In the genomic region with DNA sequence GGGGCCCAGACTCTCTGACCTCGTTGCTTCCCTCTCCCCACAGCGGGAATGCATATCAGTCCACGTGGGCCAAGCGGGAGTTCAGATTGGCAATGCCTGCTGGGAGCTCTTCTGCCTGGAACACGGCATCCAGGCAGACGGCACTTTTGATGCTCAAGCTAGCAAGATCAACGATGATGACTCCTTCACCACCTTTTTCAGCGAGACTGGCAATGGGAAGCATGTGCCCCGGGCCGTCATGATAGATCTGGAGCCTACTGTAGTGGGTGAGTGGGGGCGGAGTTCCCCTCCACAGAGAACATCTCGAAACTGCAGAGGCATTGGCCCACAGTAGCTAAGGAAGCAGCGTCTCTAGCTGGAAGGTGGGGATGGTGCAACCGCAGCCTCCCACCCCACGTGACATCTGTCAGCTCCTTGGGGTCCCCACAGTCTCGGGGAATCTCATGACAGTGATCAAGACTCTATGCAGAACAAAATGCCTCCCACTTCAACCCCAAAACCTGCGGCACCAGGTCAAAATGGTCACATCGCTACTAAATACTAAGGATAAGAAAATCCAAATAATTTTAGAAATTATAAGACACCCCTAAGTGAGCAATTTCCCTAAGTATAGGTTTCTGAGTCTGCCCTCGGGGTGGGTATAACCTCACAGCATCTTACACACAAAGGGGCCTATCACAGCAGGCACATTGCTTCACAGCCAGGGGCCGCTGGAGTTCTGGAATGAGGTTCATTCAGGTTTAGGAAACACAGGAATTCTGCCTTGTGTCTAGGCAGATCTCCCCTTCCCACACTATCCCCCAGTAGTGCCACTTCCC, we compare ENCODE assay signal across 25 cellular contexts. TPM values are rescaled to one million over a fixed set of nuclear protein-coding genes. Genes with fewer than 3 reads are reported as not detected.
A peak's percentile ranks its signal among the peaks of the same experiment; 100 is the strongest.
DNase-seq lines count a peak whose midpoint lies in the region; ATAC-seq, FAIRE-seq and TF ChIP-seq lines count a peak whose summit lies in the region.
"Had no signal": no experiment of that assay in that cellular context is flagged by ENCODE, and none has a peak within 500 bp of the region (broad histone marks: within the 10 kb centered on the region; RNA-seq: fewer than 3 reads in every experiment).

No MANE protein-coding gene starts in this region.

- no peak for TF ChIP-seq POLR2A in breast epithelium (IDR thresholded peaks at IDR 0.05)
- TF ChIP-seq POLR2A in GM18505 (IDR thresholded peaks at IDR 0.05; ENCODE audit: borderline replicate concordance, extremely low read depth, insufficient read depth, insufficient read length): no peak

- H3K36me3 ChIP-seq in H7 (replicated peaks; ENCODE audit: control insufficient read depth, insufficient read depth, low read length) (no peaks in the 10 kb centered on the region), astrocyte (ENCODE audit: insufficient read depth, low read length) (no peaks in the 10 kb centered on the region), breast epithelium (no peaks in the 10 kb centered on the region)
- H3K36me3 ChIP-seq: transverse colon had no signal

- no peak overlapping the region for H3K27ac Mint-ChIP-seq in astrocyte (ENCODE audit: unreplicated experiment)
- H3K27ac Mint-ChIP-seq: activated CD4-positive, alpha-beta T cell treated with anti-CD3 and anti-CD28 coated beads, Interleukin-2, amount 10 ng/mL, durations not matched to agents 7 days and 5 days; activated naive CD4-positive, alpha-beta T cell treated with anti-CD3 and anti-CD28 coated beads, Interleukin-2, amount 10 ng/mL, durations not matched to agents 7 days and 5 days; nephron progenitor cell; T-helper 17 cell had no signal

- peak overlapping the region; percentile 40 for H3K4me3 Mint-ChIP-seq in astrocyte (ENCODE audit: unreplicated experiment)
- H3K4me3 Mint-ChIP-seq: activated CD4-positive, alpha-beta T cell treated with anti-CD3 and anti-CD28 coated beads, Interleukin-2, amount 10 ng/mL, durations not matched to agents 7 days and 5 days; activated naive CD4-positive, alpha-beta T cell treated with anti-CD3 and anti-CD28 coated beads, Interleukin-2, amount 10 ng/mL, durations not matched to agents 7 days and 5 days; nephron progenitor cell; T-helper 17 cell had no signal

- H4K20me1 ChIP-seq in astrocyte (ENCODE audit: insufficient read depth, low read length): no peaks in the 10 kb centered on the region

- H3K27ac ChIP-seq in astrocyte (ENCODE audit: low read depth, low read length) (no peak overlapping the region), breast epithelium (no peak overlapping the region)
- H3K27ac ChIP-seq: lower lobe of right lung, SK-N-MC, stomach, transverse colon had no signal

- H3K9me3 ChIP-seq in astrocyte (ENCODE audit: insufficient read depth, low read depth, low read length) (no peaks in the 10 kb centered on the region), breast epithelium (no peaks in the 10 kb centered on the region)
- H3K9me3 ChIP-seq: lower lobe of right lung, stomach, transverse colon had no signal

- H3K4me3 ChIP-seq in H7 (ENCODE audit: insufficient read depth, low read depth, low read length) (no peak overlapping the region), astrocyte (ENCODE audit: insufficient read depth, low read depth, low read length) (no peak overlapping the region), fibroblast of villous mesenchyme (ENCODE audit: low read depth, low read length) (no peak overlapping the region), breast epithelium (no peak overlapping the region)
- H3K4me3 ChIP-seq: lower lobe of right lung, SK-N-MC, stomach, transverse colon had no signal

- peaks cover 14% of the 10 kb centered on the region for H3K27me3 Mint-ChIP-seq in astrocyte (ENCODE audit: low read depth, unreplicated experiment)
- H3K27me3 Mint-ChIP-seq: activated CD4-positive, alpha-beta T cell treated with anti-CD3 and anti-CD28 coated beads, Interleukin-2, amount 10 ng/mL, durations not matched to agents 7 days and 5 days; T-helper 17 cell had no signal

- H3K4me2 ChIP-seq in astrocyte (ENCODE audit: low read length): no peak overlapping the region

- peak; percentile 70 for DNase-seq in H7
- DNase-seq in astrocyte (ENCODE audit: low read depth): no peak
- no peak for DNase-seq in fibroblast of villous mesenchyme (ENCODE audit: low read depth)
- DNase-seq in posterior vena cava (ENCODE audit: low spot score): peak; percentile 72
- no peak for DNase-seq in breast epithelium (ENCODE audit: low spot score in 2 of 2)
- no peak for DNase-seq in NCI-H82 (lab: John Stamatoyannopoulos, UW)
- DNase-seq: activated CD4-positive, alpha-beta T cell treated with anti-CD3 and anti-CD28 coated beads, Interleukin-2, amount 10 ng/mL, durations not matched to agents 7 days and 5 days; activated naive CD4-positive, alpha-beta T cell treated with anti-CD3 and anti-CD28 coated beads, Interleukin-2, amount 10 ng/mL, durations not matched to agents 7 days and 5 days; amygdala; DMS53; foreskin melanocyte; GF-D8; hippocampal formation; lower lobe of right lung; NCI-H510A; nephron progenitor cell; stimulated activated CD8-positive, alpha-beta memory T cell treated with anti-CD3 and anti-CD28 coated beads, Interleukin-4, amount 100 ng/mL, for 48 hours; stomach; T-helper 17 cell; transverse colon had no signal

- no peaks in the 10 kb centered on the region for H3K9me3 Mint-ChIP-seq in astrocyte (ENCODE audit: unreplicated experiment)
- H3K9me3 Mint-ChIP-seq: activated CD4-positive, alpha-beta T cell treated with anti-CD3 and anti-CD28 coated beads, Interleukin-2, amount 10 ng/mL, durations not matched to agents 7 days and 5 days; activated naive CD4-positive, alpha-beta T cell treated with anti-CD3 and anti-CD28 coated beads, Interleukin-2, amount 10 ng/mL, durations not matched to agents 7 days and 5 days; nephron progenitor cell had no signal

- TF ChIP-seq CTCF in astrocyte (IDR thresholded peaks at IDR 0.05; ENCODE audit: insufficient read depth, low read depth, low read length) (no peak), fibroblast of villous mesenchyme (IDR thresholded peaks at IDR 0.05; ENCODE audit: insufficient read depth, low read depth, low read length) (peak; percentile 11), breast epithelium (IDR thresholded peaks at IDR 0.05) (no peak)

- no peaks in the 10 kb centered on the region for H3K27me3 ChIP-seq in H7 (ENCODE audit: control insufficient read depth, insufficient read depth, low read length)
- H3K27me3 ChIP-seq in astrocyte (ENCODE audit: insufficient read depth, low read length): no peaks in the 10 kb centered on the region
- no peaks in the 10 kb centered on the region for H3K27me3 ChIP-seq in breast epithelium
- H3K27me3 ChIP-seq: stomach, transverse colon had no signal

- no peak for FAIRE-seq in astrocyte (lab: Jason Lieb, UNC)
- FAIRE-seq: islet of Langerhans, RCC 7860 had no signal

- H3K36me3 Mint-ChIP-seq in astrocyte (ENCODE audit: low read depth, unreplicated experiment): peaks cover 2% of the 10 kb centered on the region
- H3K36me3 Mint-ChIP-seq: activated naive CD4-positive, alpha-beta T cell treated with anti-CD3 and anti-CD28 coated beads, Interleukin-2, amount 10 ng/mL, durations not matched to agents 7 days and 5 days had no signal

- intact Hi-C loops in posterior vena cava (cut with DNase I) (no loop called here), breast epithelium (cut with DNase I; ENCODE audit: low total_unique reads) (no loop called here)

- H3K4me1 ChIP-seq in astrocyte (ENCODE audit: insufficient read depth, low read length) (no peaks in the 10 kb centered on the region), breast epithelium (no peaks in the 10 kb centered on the region)
- H3K4me1 ChIP-seq: lower lobe of right lung, stomach, transverse colon had no signal

- peaks cover 5% of the 10 kb centered on the region for H3K4me1 Mint-ChIP-seq in astrocyte (ENCODE audit: low read depth, unreplicated experiment)
- H3K4me1 Mint-ChIP-seq: nephron progenitor cell had no signal

- no peak overlapping the region for H3K9ac ChIP-seq in astrocyte (ENCODE audit: low read length)

- no peaks in the 10 kb centered on the region for H3K79me2 ChIP-seq in astrocyte (ENCODE audit: insufficient read depth, low read length)

- no peak overlapping the region for H2AFZ ChIP-seq in astrocyte (ENCODE audit: low read depth, low read length)

- ATAC-seq in GM18505 (IDR thresholded peaks at IDR 0.05; ENCODE audit: unreplicated experiment): no peak
- ATAC-seq: lower lobe of right lung, T-helper 17 cell had no signal

RNA-seq across cellular contexts. Expression of a gene that starts 11.0 kb away (rescaled TPM):
- 0.92 and 2.7 TPM in 2 replicates for total RNA-seq in H7 (2014; rRNA removed; shearing (Covaris generic))
- 0.79 TPM in 1 of 2 replicates, not detected in the other for total RNA-seq in astrocyte
- under 0.01 and 0.32 TPM in 2 replicates for total RNA-seq in fibroblast of villous mesenchyme
- total RNA-seq in posterior vena cava: 1 to 10 TPM; 2.3 to 2.8 TPM
- total RNA-seq in breast epithelium: 10 to 100 TPM in 1 of 3 donors, 1 to 10 TPM in 2; 1.6 to 14.7 (median 2.9) TPM
- total RNA-seq: epithelial cell of proximal tubule, stomach had no signal

RNA-seq across cellular contexts. Expression of a gene that starts 28.3 kb away (rescaled TPM):
- total RNA-seq in H7 (2014; rRNA removed; shearing (Covaris generic)): 5.9 and 7.8 TPM in 2 replicates
- total RNA-seq in astrocyte (78.7 and 87.1 TPM in 2 replicates), fibroblast of villous mesenchyme (3.9 and 9.5 TPM in 2 replicates), posterior vena cava (1 to 10 TPM; 5.9 to 8.1 TPM), breast epithelium (10 to 100 TPM in 2 of 3 donors, 1 to 10 TPM in 1; 5.9 to 49.9 (median 11.1) TPM)

RNA-seq across cellular contexts. Expression of a gene that starts 43.9 kb away (rescaled TPM):
- total RNA-seq in H7 (2014; rRNA removed; shearing (Covaris generic)): 29.7 and 34.5 TPM in 2 replicates
- 41.7 and 41.9 TPM in 2 replicates for total RNA-seq in astrocyte
- total RNA-seq in fibroblast of villous mesenchyme: 19.6 and 21.6 TPM in 2 replicates
- 10 to 100 TPM; 25.5 to 28.5 TPM for total RNA-seq in posterior vena cava
- 10 to 100 TPM; 18.7 to 22.2 (median 19.2) TPM for total RNA-seq in breast epithelium

Comparison
In these comparisons a context has a peak if more than half of its experiments do, and no peak if none do; other contexts are left out.
1. DNase-seq: peak in H7 (single experiment) and posterior vena cava (single experiment); none in astrocyte (single experiment), fibroblast of villous mesenchyme (single experiment), breast epithelium (0 of 2) and NCI-H82 (single experiment).